9 cellular contexts compared by ENCODE assay signal in the genomic region with DNA sequence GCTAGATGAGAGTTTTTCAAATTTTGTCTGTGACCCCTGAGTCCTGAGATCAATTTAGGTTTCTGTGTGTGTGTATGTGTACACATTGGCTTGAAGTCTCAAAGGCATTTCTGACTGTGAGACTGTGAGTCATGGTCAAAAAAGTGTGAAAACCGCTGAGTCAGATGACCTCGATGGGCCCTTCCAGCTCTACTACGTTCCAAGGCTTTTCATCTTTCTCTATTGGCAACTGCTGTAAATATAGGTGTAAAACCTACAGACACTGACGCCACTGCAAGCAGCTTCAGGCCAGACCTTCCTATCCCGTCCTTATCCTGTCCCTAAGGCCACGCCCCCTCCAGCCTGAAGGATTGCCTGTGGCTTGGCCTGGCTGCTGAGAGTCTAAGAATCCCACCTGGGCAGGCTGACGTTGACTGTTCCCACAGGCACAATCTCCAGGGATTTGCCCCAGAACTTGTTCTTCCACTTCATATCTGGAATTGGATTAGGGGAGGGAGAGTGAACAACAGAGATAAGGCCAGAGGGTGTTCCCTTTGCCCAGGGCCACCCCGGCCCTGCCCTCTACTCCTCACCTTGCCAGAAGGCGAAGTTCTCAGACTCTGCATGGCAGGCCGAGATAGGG. TPM values are rescaled to one million over a fixed set of nuclear protein-coding genes. Genes with fewer than 3 reads are reported as not detected.
A peak's percentile ranks its signal among the peaks of the same experiment; 100 is the strongest.
DNase-seq lines count a peak whose midpoint lies in the region; ATAC-seq and TF ChIP-seq lines count a peak whose summit lies in the region.
"Had no signal": no experiment of that assay in that cellular context is flagged by ENCODE, and none has a peak within 500 bp of the region (broad histone marks: within the 10 kb centered on the region; RNA-seq: fewer than 3 reads in every experiment).

No MANE protein-coding gene starts in this region.

- H3K4me1 ChIP-seq in upper lobe of right lung (no peaks in the 10 kb centered on the region), neural progenitor cell (no peaks in the 10 kb centered on the region)
- H3K4me1 ChIP-seq: HAP-1 had no signal

- H3K79me2 ChIP-seq in neural progenitor cell (ENCODE audit: low read depth): no peaks in the 10 kb centered on the region

- peak overlapping the region; percentile 39 for H3K27ac Mint-ChIP-seq in activated CD8-positive, alpha-beta T cell treated with anti-CD3 and anti-CD28 coated beads for 36 hours
- H3K27ac Mint-ChIP-seq in immature natural killer cell (peak overlapping the region; percentile 76 to 94 (median 86)), neural progenitor cell (no peak overlapping the region)

- CTCF ChIA-PET in AG04449 (lab: Yijun Ruan, JAX): interaction anchor here (0.8 to 2.3 kb wide), 4 partner anchors 8 to 113 kb away, joined by 3 to 8 read pairs (median 4); a partner anchor contains a TSS
- CTCF ChIA-PET in activated CD8-positive, alpha-beta T cell treated with anti-CD3 and anti-CD28 coated beads for 36 hours (lab: Charles Lee): interaction anchor here (0.9 to 1.2 kb wide), 2 partner anchors 9 to 13 kb away, joined by 4 to 5 read pairs; no protein-coding TSS in a partner anchor

- no peaks in the 10 kb centered on the region for H3K9me3 Mint-ChIP-seq in activated CD8-positive, alpha-beta T cell treated with anti-CD3 and anti-CD28 coated beads for 36 hours
- H3K9me3 Mint-ChIP-seq in immature natural killer cell (no peaks in the 10 kb centered on the region), neural progenitor cell (no peaks in the 10 kb centered on the region)

- no peak overlapping the region for H3K9ac ChIP-seq in neural progenitor cell

- DNase-seq in AG04449 (ENCODE audit: low read depth, low spot score): peak; percentile 60
- DNase-seq in activated CD8-positive, alpha-beta T cell treated with anti-CD3 and anti-CD28 coated beads for 36 hours: peak; percentile 52
- peak; percentile 43 to 77 (median 53) for DNase-seq in immature natural killer cell
- peak; percentile 73 for DNase-seq in upper lobe of right lung
- DNase-seq in neural progenitor cell (ENCODE audit: low spot score): no peak

- H3K27ac ChIP-seq in upper lobe of right lung (peak overlapping the region; percentile 47), neural progenitor cell (no peak overlapping the region)

- no peak overlapping the region for H3K4me2 ChIP-seq in neural progenitor cell

- H3K4me1 Mint-ChIP-seq in activated CD8-positive, alpha-beta T cell treated with anti-CD3 and anti-CD28 coated beads for 36 hours (ENCODE audit: low read depth): peaks cover 7% of the 10 kb centered on the region
- H3K4me1 Mint-ChIP-seq in immature natural killer cell: peaks cover 23 to 28% of the 10 kb centered on the region in 2 donors
- peaks cover 7% of the 10 kb centered on the region for H3K4me1 Mint-ChIP-seq in neural progenitor cell

- intact Hi-C loops in activated CD8-positive, alpha-beta T cell treated with anti-CD3 and anti-CD28 coated beads for 36 hours (cut with micrococcal nuclease): no loop called here
- intact Hi-C loops in upper lobe of right lung (cut with DNase I): no loop called here

- POLR2A ChIA-PET in AG04449 (lab: Yijun Ruan, JAX): no interaction called here
- POLR2A ChIA-PET in activated CD8-positive, alpha-beta T cell treated with anti-CD3 and anti-CD28 coated beads for 36 hours (lab: Charles Lee): interaction anchor here (0.8 kb wide), 1 partner anchor 12 kb away, joined by 3 read pairs; no protein-coding TSS in a partner anchor

- H3K9me3 ChIP-seq in upper lobe of right lung (no peaks in the 10 kb centered on the region), neural progenitor cell (ENCODE audit: low read depth) (no peaks in the 10 kb centered on the region)
- H3K9me3 ChIP-seq: HAP-1 had no signal

- H3K36me3 ChIP-seq in upper lobe of right lung: peaks cover 63% of the 10 kb centered on the region
- no peaks in the 10 kb centered on the region for H3K36me3 ChIP-seq in neural progenitor cell
- H3K36me3 ChIP-seq: HAP-1 had no signal

- no peak overlapping the region for H2AFZ ChIP-seq in neural progenitor cell (replicated peaks)

- peak; percentile 61 for ATAC-seq in GM18867 (IDR thresholded peaks at IDR 0.05; ENCODE audit: unreplicated experiment)
- peak; percentile 80 for ATAC-seq in activated CD8-positive, alpha-beta T cell treated with anti-CD3 and anti-CD28 coated beads for 36 hours
- ATAC-seq in upper lobe of right lung: peak; percentile 72
- ATAC-seq in GM21390 (IDR thresholded peaks at IDR 0.05; ENCODE audit: unreplicated experiment): no peak
- ATAC-seq in GM18517 (IDR thresholded peaks at IDR 0.05; ENCODE audit: unreplicated experiment): no peak

- no peak overlapping the region for H3K4me3 Mint-ChIP-seq in activated CD8-positive, alpha-beta T cell treated with anti-CD3 and anti-CD28 coated beads for 36 hours
- H3K4me3 Mint-ChIP-seq in immature natural killer cell (peak overlapping the region in 2 of 5 donors; percentile 3 to 39), neural progenitor cell (no peak overlapping the region)

- H3F3A ChIP-seq in neural progenitor cell (ENCODE audit: low read depth): no peaks in the 10 kb centered on the region

- H3K36me3 Mint-ChIP-seq in activated CD8-positive, alpha-beta T cell treated with anti-CD3 and anti-CD28 coated beads for 36 hours (ENCODE audit: low read depth): peaks cover 15% of the 10 kb centered on the region
- H3K36me3 Mint-ChIP-seq in immature natural killer cell (peaks cover 22 to 46% (median 31%) of the 10 kb centered on the region in 3 donors), neural progenitor cell (peaks cover 7% of the 10 kb centered on the region)

- H4K20me1 ChIP-seq in neural progenitor cell (ENCODE audit: low read depth): no peaks in the 10 kb centered on the region

- no peaks in the 10 kb centered on the region for H3K27me3 Mint-ChIP-seq in activated CD8-positive, alpha-beta T cell treated with anti-CD3 and anti-CD28 coated beads for 36 hours
- H3K27me3 Mint-ChIP-seq in immature natural killer cell (ENCODE audit: low read depth in 3 of 3): peaks cover 0 to 5% (median 3%) of the 10 kb centered on the region in 3 donors
- H3K27me3 Mint-ChIP-seq in neural progenitor cell (ENCODE audit: insufficient read depth, low read depth): peaks cover 9% of the 10 kb centered on the region

- H3K27me3 ChIP-seq in upper lobe of right lung (no peaks in the 10 kb centered on the region), neural progenitor cell (no peaks in the 10 kb centered on the region)

- H3K4me3 ChIP-seq in AG04449 (ENCODE audit: low read depth, low read length): no peak overlapping the region
- H3K4me3 ChIP-seq in upper lobe of right lung: no peak overlapping the region
- no peak overlapping the region for H3K4me3 ChIP-seq in neural progenitor cell
- H3K4me3 ChIP-seq: HAP-1 had no signal

- no peak for TF ChIP-seq CTCF in AG04449 (IDR thresholded peaks at IDR 0.05; ENCODE audit: insufficient read depth, low read length, missing control alignments)
- TF ChIP-seq CTCF in activated CD8-positive, alpha-beta T cell treated with anti-CD3 and anti-CD28 coated beads for 36 hours (IDR thresholded peaks at IDR 0.05): no peak
- no peak for TF ChIP-seq CTCF in upper lobe of right lung (IDR thresholded peaks at IDR 0.05)
- no peak for TF ChIP-seq CTCF in neural progenitor cell (IDR thresholded peaks at IDR 0.05)

RNA-seq across cellular contexts. Expression of a gene that starts 11.3 kb away (rescaled TPM):
- 10 to 100 TPM; 18.0 to 19.8 TPM for total RNA-seq in activated CD8-positive, alpha-beta T cell treated with anti-CD3 and anti-CD28 coated beads for 36 hours
- polyA plus RNA-seq in immature natural killer cell: 1 to 10 TPM; 2.7 to 7.5 (median 3.8) TPM
- total RNA-seq in upper lobe of right lung (14.4 TPM), neural progenitor cell (ENCODE audit: low replicate concordance) (5.1 and 10.8 TPM in 2 replicates)

RNA-seq across cellular contexts. Expression of a gene that starts 21.0 kb away (rescaled TPM):
- 10 to 100 TPM; 66.5 to 67.0 TPM for total RNA-seq in activated CD8-positive, alpha-beta T cell treated with anti-CD3 and anti-CD28 coated beads for 36 hours
- 100 to 1,000 TPM in 2 of 3 donors, 10 to 100 TPM in 1; 50.5 to 189 (median 114) TPM for polyA plus RNA-seq in immature natural killer cell
- total RNA-seq in upper lobe of right lung: 29.2 TPM
- total RNA-seq in neural progenitor cell (ENCODE audit: low replicate concordance): 48.2 and 63.3 TPM in 2 replicates

RNA-seq across cellular contexts. Expression of a gene that starts 21.2 kb away (rescaled TPM):
- under 1 TPM; 0.38 to 0.67 TPM for total RNA-seq in activated CD8-positive, alpha-beta T cell treated with anti-CD3 and anti-CD28 coated beads for 36 hours
- under 1 TPM in 2 of 3 donors, not detected in 1; 0.66 to 0.82 TPM for polyA plus RNA-seq in immature natural killer cell
- total RNA-seq in upper lobe of right lung: 1.1 TPM
- 0.06 and 0.12 TPM in 2 replicates for total RNA-seq in neural progenitor cell (ENCODE audit: low replicate concordance)

RNA-seq across cellular contexts. Expression of a gene that starts 30.8 kb away (rescaled TPM):
- total RNA-seq in activated CD8-positive, alpha-beta T cell treated with anti-CD3 and anti-CD28 coated beads for 36 hours: 10 to 100 TPM; 21.0 to 23.8 TPM
- 10 to 100 TPM; 17.7 to 41.2 (median 22.5) TPM for polyA plus RNA-seq in immature natural killer cell
- total RNA-seq in upper lobe of right lung (30.5 TPM), neural progenitor cell (ENCODE audit: low replicate concordance) (29.8 and 61.3 TPM in 2 replicates)

RNA-seq across cellular contexts. Expression of a gene that starts 40.7 kb away (rescaled TPM):
- under 1 TPM; 0.13 to 0.18 TPM for total RNA-seq in activated CD8-positive, alpha-beta T cell treated with anti-CD3 and anti-CD28 coated beads for 36 hours
- polyA plus RNA-seq in immature natural killer cell: not detected
- 8.5 TPM for total RNA-seq in upper lobe of right lung
- total RNA-seq in neural progenitor cell (ENCODE audit: low replicate concordance): 0.04 and 0.65 TPM in 2 replicates

Comparison
In these comparisons a context has a peak if more than half of its experiments do, and no peak if none do; other contexts are left out.
1. ATAC-seq: peak in GM18867 (single experiment), activated CD8-positive, alpha-beta T cell treated with anti-CD3 and anti-CD28 coated beads for 36 hours (single experiment) and upper lobe of right lung (single experiment); none in GM21390 (single experiment) and GM18517 (single experiment).